Comparison of ENCODE assay signal across 14 cellular contexts in genomic region chr9:114697951-114698351, GRCh38. TPM values are rescaled to one million over a fixed set of nuclear protein-coding genes. Genes with fewer than 3 reads are reported as not detected.
A peak's percentile ranks its signal among the peaks of the same experiment; 100 is the strongest.
DNase-seq lines count a peak whose midpoint lies in the region; ATAC-seq and TF ChIP-seq lines count a peak whose summit lies in the region.
"Had no signal": no experiment of that assay in that cellular context is flagged by ENCODE, and none has a peak within 500 bp of the region (broad histone marks: within the 10 kb centered on the region; RNA-seq: fewer than 3 reads in every experiment).

No MANE protein-coding gene starts in this region.

- no peak overlapping the region for H3K4ac ChIP-seq in mesenchymal stem cell (ENCODE audit: low read depth in 1 of 2, low read length in 2 of 2)

- no peak overlapping the region for H2BK5ac ChIP-seq in mesenchymal stem cell (ENCODE audit: low read depth, low read length, poor library complexity, severe bottlenecking)

- no peak overlapping the region for H3K4me2 ChIP-seq in mesenchymal stem cell (ENCODE audit: low read length, poor library complexity, severe bottlenecking)

- no peaks in the 10 kb centered on the region for H3K36me3 Mint-ChIP-seq in CD4-positive, CD25-positive, alpha-beta regulatory T cell

- TF ChIP-seq CTCF in breast epithelium (IDR thresholded peaks at IDR 0.05) = no peak

- H3K36me3 ChIP-seq in CD4-positive, CD25-positive, alpha-beta regulatory T cell (ENCODE audit: control insufficient read depth, insufficient read depth, low read length) = no peaks in the 10 kb centered on the region
- H3K36me3 ChIP-seq in mesenchymal stem cell (ENCODE audit: control insufficient read depth in 1 of 2, insufficient read depth in 2 of 2, low read depth in 1 of 2, low read length in 2 of 2) = no peaks in the 10 kb centered on the region
- H3K36me3 ChIP-seq in breast epithelium = no peaks in the 10 kb centered on the region
- H3K36me3 ChIP-seq: BE2C had no signal

- intact Hi-C loops in breast epithelium (cut with DNase I; ENCODE audit: low total_unique reads) = no loop called here

- H3K14ac ChIP-seq in mesenchymal stem cell (ENCODE audit: low read length in 2 of 2) = no peak overlapping the region

- no peak overlapping the region for H3K23ac ChIP-seq in mesenchymal stem cell (ENCODE audit: low read length in 2 of 2)

- DNase-seq in CD4-positive, CD25-positive, alpha-beta regulatory T cell = peak in 1 of 3 donors; percentile 60
- DNase-seq in NCI-H526 treated with DMSO at 0.1 percent for 48 hours (lab: John Stamatoyannopoulos, UW) (peak; percentile 56), mesenchymal stem cell (no peak), breast epithelium (ENCODE audit: low spot score in 2 of 2) (no peak), HEK293T (ENCODE audit: extremely low spot score) (no peak), SIG-M5 (lab: John Stamatoyannopoulos, UW) (no peak)
- DNase-seq: BE2C, kidney, NCI-H510A had no signal

- H3K9ac ChIP-seq in mesenchymal stem cell (ENCODE audit: low read length) = no peak overlapping the region

- no peak overlapping the region for H3K27ac ChIP-seq in CD4-positive, CD25-positive, alpha-beta regulatory T cell (ENCODE audit: insufficient read depth, low read length, poor library complexity, severe bottlenecking)
- H3K27ac ChIP-seq in mesenchymal stem cell (ENCODE audit: low read length, poor library complexity, severe bottlenecking) (no peak overlapping the region), breast epithelium (no peak overlapping the region)

- H3K9me3 ChIP-seq in CD4-positive, CD25-positive, alpha-beta regulatory T cell (ENCODE audit: control insufficient read depth in 2 of 2, low read length in 2 of 2) = no peaks in the 10 kb centered on the region
- no peaks in the 10 kb centered on the region for H3K9me3 ChIP-seq in mesenchymal stem cell (ENCODE audit: control insufficient read depth, low read length)
- no peaks in the 10 kb centered on the region for H3K9me3 ChIP-seq in breast epithelium
- H3K9me3 ChIP-seq: BE2C had no signal

- peaks cover 40% of the 10 kb centered on the region for H3K27me3 Mint-ChIP-seq in CD4-positive, CD25-positive, alpha-beta regulatory T cell

- no peak overlapping the region for H2AFZ ChIP-seq in mesenchymal stem cell (ENCODE audit: low read depth, low read length)

- H2BK12ac ChIP-seq in mesenchymal stem cell (ENCODE audit: low read length in 2 of 2) = no peak overlapping the region

- peaks cover 9% of the 10 kb centered on the region for H3K4me1 ChIP-seq in CD4-positive, CD25-positive, alpha-beta regulatory T cell (ENCODE audit: control insufficient read depth, insufficient read depth, low read length, poor library complexity, severe bottlenecking)
- H3K4me1 ChIP-seq in mesenchymal stem cell (ENCODE audit: control insufficient read depth, insufficient read depth, low read depth, low read length) (peaks cover 4% of the 10 kb centered on the region), breast epithelium (no peaks in the 10 kb centered on the region)
- H3K4me1 ChIP-seq: BE2C had no signal

- WGBS in mesenchymal stem cell = 98% methylated on average over 4 of the region's 4 CpGs

- peak overlapping the region in 1 of 4 donors; percentile 14 for H3K4me3 Mint-ChIP-seq in CD4-positive, CD25-positive, alpha-beta regulatory T cell

- no peak overlapping the region for H4K8ac ChIP-seq in mesenchymal stem cell (ENCODE audit: low read length)

- no peaks in the 10 kb centered on the region for H3K79me1 ChIP-seq in mesenchymal stem cell (replicated peaks; ENCODE audit: low read length, poor library complexity, severe bottlenecking)

- H2BK15ac ChIP-seq in mesenchymal stem cell (ENCODE audit: low read depth, poor library complexity, severe bottlenecking) = no peak overlapping the region

- peaks cover 0 to 31% (median 15%) of the 10 kb centered on the region in 4 donors for H3K4me1 Mint-ChIP-seq in CD4-positive, CD25-positive, alpha-beta regulatory T cell

- H3K18ac ChIP-seq in mesenchymal stem cell (ENCODE audit: low read depth in 1 of 2, low read length in 2 of 2) = no peak overlapping the region

- no peak for TF ChIP-seq POLR2A in breast epithelium (IDR thresholded peaks at IDR 0.05)

- H3K27me3 ChIP-seq in CD4-positive, CD25-positive, alpha-beta regulatory T cell (ENCODE audit: control insufficient read depth, insufficient read depth, low read length) = peaks cover 10% of the 10 kb centered on the region
- H3K27me3 ChIP-seq in mesenchymal stem cell (ENCODE audit: control insufficient read depth in 1 of 2, insufficient read depth in 1 of 2, low read length in 2 of 2) (no peaks in the 10 kb centered on the region), breast epithelium (no peaks in the 10 kb centered on the region)
- H3K27me3 ChIP-seq: BE2C had no signal

- H2BK120ac ChIP-seq in mesenchymal stem cell (ENCODE audit: low read depth, low read length) = no peak overlapping the region

- CTCF ChIA-PET in HEK293T (lab: Yijun Ruan, JAX) = no interaction called here

- peak overlapping the region in 2 of 3 donors; percentile 11 to 50 for H3K27ac Mint-ChIP-seq in CD4-positive, CD25-positive, alpha-beta regulatory T cell

- no peaks in the 10 kb centered on the region for H3K9me3 Mint-ChIP-seq in CD4-positive, CD25-positive, alpha-beta regulatory T cell

- H4K91ac ChIP-seq in mesenchymal stem cell (ENCODE audit: low read length) = no peak overlapping the region

- H2AK5ac ChIP-seq in mesenchymal stem cell (ENCODE audit: low read length, severe bottlenecking) = no peak overlapping the region

- ATAC-seq in CD4-positive, CD25-positive, alpha-beta regulatory T cell (ENCODE audit: low read depth in 2 of 2) = no peak
- peak; percentile 27 for ATAC-seq in GM18858 (IDR thresholded peaks at IDR 0.05; ENCODE audit: unreplicated experiment)
- peak; percentile 46 for ATAC-seq in HG02678 (IDR thresholded peaks at IDR 0.05; ENCODE audit: unreplicated experiment)
- ATAC-seq: HCT116 had no signal

- POLR2A ChIA-PET in HEK293T (lab: Yijun Ruan, JAX) = no interaction called here

- no peak overlapping the region for H3K4me3 ChIP-seq in CD4-positive, CD25-positive, alpha-beta regulatory T cell (ENCODE audit: low read depth, low read length)
- H3K4me3 ChIP-seq in mesenchymal stem cell (ENCODE audit: insufficient read depth in 1 of 2, low read depth in 1 of 2, low read length in 2 of 2) (no peak overlapping the region), breast epithelium (no peak overlapping the region)

TF ChIP-seq in HEK293T, 16 proteins besides CTCF, POLR2A, EP300 and RAD21:
- TF ChIP-seq SUZ12 (IDR thresholded peaks at IDR 0.05) = no peak
- no peak for TF ChIP-seq ELF4 (IDR thresholded peaks at IDR 0.05)
- TF ChIP-seq FOXK2 (IDR thresholded peaks at IDR 0.05) = no peak
- no peak for TF ChIP-seq ARNT (IDR thresholded peaks at IDR 0.05)
- TF ChIP-seq, protein P1, sequence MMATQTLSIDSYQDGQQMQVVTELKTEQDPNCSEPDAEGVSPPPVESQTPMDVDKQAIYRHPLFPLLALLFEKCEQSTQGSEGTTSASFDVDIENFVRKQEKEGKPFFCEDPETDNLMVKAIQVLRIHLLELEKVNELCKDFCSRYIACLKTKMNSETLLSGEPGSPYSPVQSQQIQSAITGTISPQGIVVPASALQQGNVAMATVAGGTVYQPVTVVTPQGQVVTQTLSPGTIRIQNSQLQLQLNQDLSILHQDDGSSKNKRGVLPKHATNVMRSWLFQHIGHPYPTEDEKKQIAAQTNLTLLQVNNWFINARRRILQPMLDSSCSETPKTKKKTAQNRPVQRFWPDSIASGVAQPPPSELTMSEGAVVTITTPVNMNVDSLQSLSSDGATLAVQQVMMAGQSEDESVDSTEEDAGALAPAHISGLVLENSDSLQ (IDR thresholded peaks at IDR 0.05) = no peak
- TF ChIP-seq TARDBP (IDR thresholded peaks at IDR 0.05) = no peak
- no peak for TF ChIP-seq L3MBTL2 (conservative IDR thresholded peaks at IDR 0.05)
- TF ChIP-seq BHLHE40 (IDR thresholded peaks at IDR 0.05; ENCODE audit: borderline replicate concordance) = no peak
- TF ChIP-seq NFRKB (IDR thresholded peaks at IDR 0.05) = no peak
- TF ChIP-seq SP1 (IDR thresholded peaks at IDR 0.05) = no peak
- TF ChIP-seq CTBP1 (IDR thresholded peaks at IDR 0.05; ENCODE audit: borderline replicate concordance) = no peak
- TF ChIP-seq HDGF (IDR thresholded peaks at IDR 0.05; ENCODE audit: borderline replicate concordance) = no peak
- TF ChIP-seq FOXA1 (IDR thresholded peaks at IDR 0.05) = no peak
- no peak for TF ChIP-seq LEF1 (IDR thresholded peaks at IDR 0.05; ENCODE audit: borderline replicate concordance)
- no peak for TF ChIP-seq FOXM1 (IDR thresholded peaks at IDR 0.05; ENCODE audit: borderline replicate concordance)
- TF ChIP-seq ZNF384 (IDR thresholded peaks at IDR 0.05) = no peak

RNA-seq across cellular contexts. Expression of gene TEX48, which starts 16.0 kb away (rescaled TPM):
- total RNA-seq in CD4-positive, CD25-positive, alpha-beta regulatory T cell = not detected
- polyA plus RNA-seq in CD4-positive, CD25-positive, alpha-beta regulatory T cell = not detected
- not detected for polyA plus RNA-seq in mesenchymal stem cell (2013, experiment 1 of 2)
- polyA plus RNA-seq in mesenchymal stem cell (2013, experiment 2 of 2) = not detected
- not detected for total RNA-seq in breast epithelium
- total RNA-seq: fibroblast of villous mesenchyme, kidney, temporal lobe had no signal

RNA-seq across cellular contexts. Expression of gene TEX53, which starts 40.3 kb away (rescaled TPM):
- total RNA-seq in CD4-positive, CD25-positive, alpha-beta regulatory T cell = not detected
- not detected for polyA plus RNA-seq in CD4-positive, CD25-positive, alpha-beta regulatory T cell
- polyA plus RNA-seq in mesenchymal stem cell (2013, experiment 1 of 2) = not detected
- polyA plus RNA-seq in mesenchymal stem cell (2013, experiment 2 of 2) = not detected
- not detected for total RNA-seq in breast epithelium
- total RNA-seq: fibroblast of villous mesenchyme, kidney, temporal lobe had no signal

Comparison
In these comparisons a context has a peak if more than half of its experiments do, and no peak if none do; other contexts are left out.
1. ATAC-seq: peak in GM18858 (single experiment) and HG02678 (single experiment); none in CD4-positive, CD25-positive, alpha-beta regulatory T cell (0 of 2).